1 cellular context compared by ENCODE assay signal in the genomic region with DNA sequence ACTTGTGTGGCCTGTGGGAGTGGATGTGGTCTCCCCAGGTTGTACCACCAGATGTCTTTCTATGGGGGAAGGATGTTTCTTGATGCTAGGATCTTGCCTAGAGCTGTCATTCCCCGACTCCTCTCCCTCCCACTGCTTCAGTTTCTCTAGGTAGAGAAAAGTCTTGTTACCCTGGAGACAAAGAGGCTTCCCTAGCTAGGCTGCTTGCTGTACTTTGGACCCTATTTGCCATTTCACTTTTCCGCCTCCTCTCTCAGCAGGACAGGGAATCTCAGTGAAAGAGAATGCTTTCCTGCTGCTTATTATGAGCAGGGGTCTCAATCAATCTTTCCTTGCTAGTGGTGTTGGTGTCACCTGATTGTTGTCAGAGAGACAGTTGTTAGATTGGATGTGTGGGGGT.
TF ChIP-seq lines count a peak whose summit lies in the region.

No MANE protein-coding gene starts in this region.

TF ChIP-seq in GM23338, 12 proteins besides CTCF, POLR2A, EP300 and RAD21 (continued from another document):
- TF ChIP-seq, protein P1, sequence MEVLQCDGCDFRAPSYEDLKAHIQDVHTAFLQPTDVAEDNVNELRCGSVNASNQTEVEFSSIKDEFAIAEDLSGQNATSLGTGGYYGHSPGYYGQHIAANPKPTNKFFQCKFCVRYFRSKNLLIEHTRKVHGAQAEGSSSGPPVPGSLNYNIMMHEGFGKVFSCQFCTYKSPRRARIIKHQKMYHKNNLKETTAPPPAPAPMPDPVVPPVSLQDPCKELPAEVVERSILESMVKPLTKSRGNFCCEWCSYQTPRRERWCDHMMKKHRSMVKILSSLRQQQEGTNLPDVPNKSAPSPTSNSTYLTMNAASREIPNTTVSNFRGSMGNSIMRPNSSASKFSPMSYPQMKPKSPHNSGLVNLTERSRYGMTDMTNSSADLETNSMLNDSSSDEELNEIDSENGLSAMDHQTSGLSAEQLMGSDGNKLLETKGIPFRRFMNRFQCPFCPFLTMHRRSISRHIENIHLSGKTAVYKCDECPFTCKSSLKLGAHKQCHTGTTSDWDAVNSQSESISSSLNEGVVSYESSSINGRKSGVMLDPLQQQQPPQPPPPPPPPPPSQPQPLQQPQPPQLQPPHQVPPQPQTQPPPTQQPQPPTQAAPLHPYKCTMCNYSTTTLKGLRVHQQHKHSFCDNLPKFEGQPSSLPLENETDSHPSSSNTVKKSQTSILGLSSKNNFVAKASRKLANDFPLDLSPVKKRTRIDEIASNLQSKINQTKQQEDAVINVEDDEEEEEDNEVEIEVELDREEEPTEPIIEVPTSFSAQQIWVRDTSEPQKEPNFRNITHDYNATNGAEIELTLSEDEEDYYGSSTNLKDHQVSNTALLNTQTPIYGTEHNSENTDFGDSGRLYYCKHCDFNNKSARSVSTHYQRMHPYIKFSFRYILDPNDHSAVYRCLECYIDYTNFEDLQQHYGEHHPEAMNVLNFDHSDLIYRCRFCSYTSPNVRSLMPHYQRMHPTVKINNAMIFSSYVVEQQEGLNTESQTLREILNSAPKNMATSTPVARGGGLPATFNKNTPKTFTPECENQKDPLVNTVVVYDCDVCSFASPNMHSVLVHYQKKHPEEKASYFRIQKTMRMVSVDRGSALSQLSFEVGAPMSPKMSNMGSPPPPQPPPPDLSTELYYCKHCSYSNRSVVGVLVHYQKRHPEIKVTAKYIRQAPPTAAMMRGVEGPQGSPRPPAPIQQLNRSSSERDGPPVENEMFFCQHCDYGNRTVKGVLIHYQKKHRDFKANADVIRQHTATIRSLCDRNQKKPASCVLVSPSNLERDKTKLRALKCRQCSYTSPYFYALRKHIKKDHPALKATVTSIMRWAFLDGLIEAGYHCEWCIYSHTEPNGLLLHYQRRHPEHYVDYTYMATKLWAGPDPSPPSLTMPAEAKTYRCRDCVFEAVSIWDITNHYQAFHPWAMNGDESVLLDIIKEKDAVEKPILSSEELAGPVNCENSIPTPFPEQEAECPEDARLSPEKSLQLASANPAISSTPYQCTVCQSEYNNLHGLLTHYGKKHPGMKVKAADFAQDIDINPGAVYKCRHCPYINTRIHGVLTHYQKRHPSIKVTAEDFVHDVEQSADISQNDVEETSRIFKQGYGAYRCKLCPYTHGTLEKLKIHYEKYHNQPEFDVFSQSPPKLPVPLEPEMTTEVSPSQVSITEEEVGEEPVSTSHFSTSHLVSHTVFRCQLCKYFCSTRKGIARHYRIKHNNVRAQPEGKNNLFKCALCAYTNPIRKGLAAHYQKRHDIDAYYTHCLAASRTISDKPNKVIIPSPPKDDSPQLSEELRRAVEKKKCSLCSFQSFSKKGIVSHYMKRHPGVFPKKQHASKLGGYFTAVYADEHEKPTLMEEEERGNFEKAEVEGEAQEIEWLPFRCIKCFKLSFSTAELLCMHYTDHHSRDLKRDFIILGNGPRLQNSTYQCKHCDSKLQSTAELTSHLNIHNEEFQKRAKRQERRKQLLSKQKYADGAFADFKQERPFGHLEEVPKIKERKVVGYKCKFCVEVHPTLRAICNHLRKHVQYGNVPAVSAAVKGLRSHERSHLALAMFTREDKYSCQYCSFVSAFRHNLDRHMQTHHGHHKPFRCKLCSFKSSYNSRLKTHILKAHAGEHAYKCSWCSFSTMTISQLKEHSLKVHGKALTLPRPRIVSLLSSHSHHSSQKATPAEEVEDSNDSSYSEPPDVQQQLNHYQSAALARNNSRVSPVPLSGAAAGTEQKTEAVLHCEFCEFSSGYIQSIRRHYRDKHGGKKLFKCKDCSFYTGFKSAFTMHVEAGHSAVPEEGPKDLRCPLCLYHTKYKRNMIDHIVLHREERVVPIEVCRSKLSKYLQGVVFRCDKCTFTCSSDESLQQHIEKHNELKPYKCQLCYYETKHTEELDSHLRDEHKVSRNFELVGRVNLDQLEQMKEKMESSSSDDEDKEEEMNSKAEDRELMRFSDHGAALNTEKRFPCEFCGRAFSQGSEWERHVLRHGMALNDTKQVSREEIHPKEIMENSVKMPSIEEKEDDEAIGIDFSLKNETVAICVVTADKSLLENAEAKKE (CRISPR knock-in tag; IDR thresholded peaks at IDR 0.05) = no peak
- TF ChIP-seq, protein P2, sequence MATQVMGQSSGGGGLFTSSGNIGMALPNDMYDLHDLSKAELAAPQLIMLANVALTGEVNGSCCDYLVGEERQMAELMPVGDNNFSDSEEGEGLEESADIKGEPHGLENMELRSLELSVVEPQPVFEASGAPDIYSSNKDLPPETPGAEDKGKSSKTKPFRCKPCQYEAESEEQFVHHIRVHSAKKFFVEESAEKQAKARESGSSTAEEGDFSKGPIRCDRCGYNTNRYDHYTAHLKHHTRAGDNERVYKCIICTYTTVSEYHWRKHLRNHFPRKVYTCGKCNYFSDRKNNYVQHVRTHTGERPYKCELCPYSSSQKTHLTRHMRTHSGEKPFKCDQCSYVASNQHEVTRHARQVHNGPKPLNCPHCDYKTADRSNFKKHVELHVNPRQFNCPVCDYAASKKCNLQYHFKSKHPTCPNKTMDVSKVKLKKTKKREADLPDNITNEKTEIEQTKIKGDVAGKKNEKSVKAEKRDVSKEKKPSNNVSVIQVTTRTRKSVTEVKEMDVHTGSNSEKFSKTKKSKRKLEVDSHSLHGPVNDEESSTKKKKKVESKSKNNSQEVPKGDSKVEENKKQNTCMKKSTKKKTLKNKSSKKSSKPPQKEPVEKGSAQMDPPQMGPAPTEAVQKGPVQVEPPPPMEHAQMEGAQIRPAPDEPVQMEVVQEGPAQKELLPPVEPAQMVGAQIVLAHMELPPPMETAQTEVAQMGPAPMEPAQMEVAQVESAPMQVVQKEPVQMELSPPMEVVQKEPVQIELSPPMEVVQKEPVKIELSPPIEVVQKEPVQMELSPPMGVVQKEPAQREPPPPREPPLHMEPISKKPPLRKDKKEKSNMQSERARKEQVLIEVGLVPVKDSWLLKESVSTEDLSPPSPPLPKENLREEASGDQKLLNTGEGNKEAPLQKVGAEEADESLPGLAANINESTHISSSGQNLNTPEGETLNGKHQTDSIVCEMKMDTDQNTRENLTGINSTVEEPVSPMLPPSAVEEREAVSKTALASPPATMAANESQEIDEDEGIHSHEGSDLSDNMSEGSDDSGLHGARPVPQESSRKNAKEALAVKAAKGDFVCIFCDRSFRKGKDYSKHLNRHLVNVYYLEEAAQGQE (IDR thresholded peaks at IDR 0.05; ENCODE audit: unreplicated experiment) = no peak
